ENCODE assay signal across 8 cellular contexts in genomic region chr1:210311726-210312493, GRCh38. TPM values are rescaled to one million over a fixed set of nuclear protein-coding genes. Genes with fewer than 3 reads are reported as not detected.
DNase-seq lines count a peak whose midpoint lies in the region; ATAC-seq, FAIRE-seq and TF ChIP-seq lines count a peak whose summit lies in the region.

No MANE protein-coding gene starts in this region.

- TF ChIP-seq POLR2A in spleen (IDR thresholded peaks at IDR 0.05): no peak

- peak overlapping the region; percentile 83 for H3K4me3 Mint-ChIP-seq in activated B cell treated with CpG ODN at 0.5 μM for 24 hours

- CTCF ChIA-PET in activated B cell treated with CpG ODN at 0.5 μM for 24 hours (lab: Charles Lee): interaction anchor here (1.0 to 2.0 kb wide), 4 partner anchors 14 to 452 kb away, joined by 4 to 6 read pairs (median 5); no protein-coding TSS in a partner anchor

- H3K27me3 ChIP-seq in HAP-1 (ENCODE audit: low read depth) (peaks cover 7% of the 10 kb centered on the region; the same call in 1 of the 2 replicates), iPS DF 6.9 (ENCODE audit: control insufficient read depth, insufficient read depth, low read length) (peaks cover 2% of the 10 kb centered on the region; the same call in 1 of the 2 replicates), spleen (replicated peaks in 1 of 7) (peaks cover 0 to 6% (median 0%) of the 10 kb centered on the region in 7 donors)

- DNase-seq in HAP-1 (ENCODE audit: low spot score in 2 of 2): no peak
- DNase-seq in activated B cell treated with CpG ODN at 0.5 μM for 24 hours: no peak
- no peak for DNase-seq in iPS DF 6.9 (ENCODE audit: low read depth, low spot score)
- no peak for DNase-seq in spleen
- no peak for DNase-seq in HTR-8/SVneo (ENCODE audit: insufficient read length, low spot score)
- DNase-seq in EL: no peak
- no peak for DNase-seq in DMS153 treated with DMSO at 0.1 percent for 48 hours (lab: John Stamatoyannopoulos, UW; ENCODE audit: unreplicated experiment)

- H3K9me3 ChIP-seq in HAP-1 (no peaks in the 10 kb centered on the region), iPS DF 6.9 (ENCODE audit: control insufficient read depth, insufficient read depth, low read length) (no peaks in the 10 kb centered on the region), spleen (no peaks in the 10 kb centered on the region)

- no peak overlapping the region for H3K27ac ChIP-seq in iPS DF 6.9 (ENCODE audit: low read length)
- peak overlapping the region in 6 of 8 donors; percentile 6 to 57 (median 40) for H3K27ac ChIP-seq in spleen

- TF ChIP-seq CTCF in activated B cell treated with CpG ODN at 0.5 μM for 24 hours (IDR thresholded peaks at IDR 0.05): no peak
- no peak for TF ChIP-seq CTCF in spleen (IDR thresholded peaks at IDR 0.05 in 8 of 11, conservative IDR thresholded peaks at IDR 0.05 in 3 of 11)

- H3K4me1 ChIP-seq in HAP-1 (no peaks in the 10 kb centered on the region), iPS DF 6.9 (ENCODE audit: control insufficient read depth, insufficient read depth, low read length) (no peaks in the 10 kb centered on the region), spleen (peaks cover 0 to 18% (median 13%) of the 10 kb centered on the region in 6 donors)

- POLR2A ChIA-PET in activated B cell treated with CpG ODN at 0.5 μM for 24 hours (lab: Charles Lee): no interaction called here

- H3K36me3 Mint-ChIP-seq in activated B cell treated with CpG ODN at 0.5 μM for 24 hours (ENCODE audit: low read depth): no peaks in the 10 kb centered on the region

- ATAC-seq in activated B cell treated with CpG ODN at 0.5 μM for 24 hours (ENCODE audit: low read depth) (no peak), GM19455 (IDR thresholded peaks at IDR 0.05; ENCODE audit: unreplicated experiment) (no peak)

- peaks cover 4% of the 10 kb centered on the region for H3K4me1 Mint-ChIP-seq in activated B cell treated with CpG ODN at 0.5 μM for 24 hours

- peak overlapping the region; percentile 30; the same call in 1 of the 2 replicates for H3K4me3 ChIP-seq in HAP-1
- peak overlapping the region; percentile 33; the same call in 1 of the 2 replicates for H3K4me3 ChIP-seq in iPS DF 6.9 (ENCODE audit: low read length)
- peak overlapping the region in 4 of 8 donors; percentile 28 to 70 (median 36) for H3K4me3 ChIP-seq in spleen

- peaks cover 18% of the 10 kb centered on the region for H3K27me3 Mint-ChIP-seq in activated B cell treated with CpG ODN at 0.5 μM for 24 hours

- H3K27ac Mint-ChIP-seq in activated B cell treated with CpG ODN at 0.5 μM for 24 hours: no peak overlapping the region

- H3K36me3 ChIP-seq in HAP-1 (replicated peaks): no peaks in the 10 kb centered on the region
- H3K36me3 ChIP-seq in iPS DF 6.9 (ENCODE audit: control insufficient read depth, insufficient read depth, low read length): no peaks in the 10 kb centered on the region
- H3K36me3 ChIP-seq in spleen: no peaks in the 10 kb centered on the region

- intact Hi-C loops in activated B cell treated with CpG ODN at 0.5 μM for 24 hours (cut with micrococcal nuclease) (loop anchor here (1.0 to 10.0 kb wide), 9 partner anchors 17 to 747 kb away; no protein-coding TSS in a partner anchor), spleen (cut with DNase I; ENCODE audit: low total_unique reads) (loop anchor here (5.0 kb wide), 1 partner anchor 175 kb away; no protein-coding TSS in a partner anchor)

- WGBS in iPS DF 6.9 (ENCODE audit: insufficient coverage, insufficient read length): no CpG with 5 or more reads among the region's 18 CpGs
- 52 to 71% (median 59%) methylated on average over 18 of the region's 18 CpGs for WGBS in spleen, 5 donors

- no peaks in the 10 kb centered on the region for H3K9me3 Mint-ChIP-seq in activated B cell treated with CpG ODN at 0.5 μM for 24 hours

- in situ Hi-C loops in HAP-1 (cut with MboI; ENCODE audit: low sequenced_read_pairs): loop anchor here (10.0 to 25.0 kb wide), 2 partner anchors 167 to 450 kb away; no protein-coding TSS in a partner anchor

- no peak for FAIRE-seq in HTR-8/SVneo (lab: Jason Lieb, UNC)

RNA-seq across cellular contexts. Expression of gene HHAT, which starts 16.8 kb away (rescaled TPM):
- total RNA-seq in activated B cell treated with CpG ODN at 0.5 μM for 24 hours (6.1 and 8.5 TPM in 2 replicates), spleen (1 to 10 TPM; 3.2 to 8.8 (median 5.4) TPM)
- 1 to 10 TPM; 1.3 to 1.8 (median 1.7) TPM for polyA plus RNA-seq in spleen
